In genomic region chr4:3725936-3726895, GRCh38 we compare ENCODE assay signal across 2 cellular contexts.
TF ChIP-seq lines count a peak whose summit lies in the region.

No MANE protein-coding gene starts in this region.

TF ChIP-seq in HEK293, 187 proteins besides CTCF, POLR2A, EP300 and RAD21 (continued from another document and continues in another):
- TF ChIP-seq ZBTB44 (tag by site-specific recombination; IDR thresholded peaks at IDR 0.05) (no peak), GFI1B (tag by site-specific recombination; IDR thresholded peaks at IDR 0.05) (no peak), ZBTB48 (tag by site-specific recombination; IDR thresholded peaks at IDR 0.05) (no peak), HIC1 (tag by site-specific recombination; IDR thresholded peaks at IDR 0.05) (no peak), PRDM4 (tag by site-specific recombination; IDR thresholded peaks at IDR 0.05) (no peak), SALL2 (tag by site-specific recombination; IDR thresholded peaks at IDR 0.05; ENCODE audit: borderline replicate concordance) (no peak), ZNF621 (tag by site-specific recombination; IDR thresholded peaks at IDR 0.05) (no peak), ZSCAN4 (tag by site-specific recombination; IDR thresholded peaks at IDR 0.05) (no peak), PRDM1 (tag by site-specific recombination; IDR thresholded peaks at IDR 0.05) (0 out of 2 replicates have a peak, but pooled peaks have one; percentile 40), ZNF169 (tag by site-specific recombination; IDR thresholded peaks at IDR 0.05) (peak; percentile 94), ZNF366 (tag by site-specific recombination; conservative IDR thresholded peaks at IDR 0.05) (peak; percentile 85), ZBTB10 (tag by site-specific recombination; IDR thresholded peaks at IDR 0.05) (no peak), ZNF560 (tag by site-specific recombination; IDR thresholded peaks at IDR 0.05; ENCODE audit: borderline replicate concordance) (no peak), ZNF549 (tag by site-specific recombination; IDR thresholded peaks at IDR 0.05) (no peak), ZNF571 (tag by site-specific recombination; IDR thresholded peaks at IDR 0.05) (no peak), ZNF423 (tag by site-specific recombination; IDR thresholded peaks at IDR 0.05) (no peak)

TF ChIP-seq in WTC11, 78 proteins besides CTCF, POLR2A, EP300 and RAD21 (continued from another document):
- TF ChIP-seq HMGXB4 (CRISPR knock-in tag; IDR thresholded peaks at IDR 0.05) (no peak), PREB (CRISPR knock-in tag; IDR thresholded peaks at IDR 0.05; ENCODE audit: borderline replicate concordance) (no peak), ZNF138 (CRISPR knock-in tag; conservative IDR thresholded peaks at IDR 0.05) (no peak), IRF1 (CRISPR knock-in tag; IDR thresholded peaks at IDR 0.05) (no peak), CBFB (CRISPR knock-in tag; IDR thresholded peaks at IDR 0.05; ENCODE audit: low read depth) (no peak), CREB1 (CRISPR knock-in tag; IDR thresholded peaks at IDR 0.05) (no peak), ZBTB43 (CRISPR knock-in tag; IDR thresholded peaks at IDR 0.05) (no peak), USF2 (CRISPR knock-in tag; IDR thresholded peaks at IDR 0.05) (no peak)
